Comparison of ENCODE assay signal across 20 cellular contexts in genomic region chr9:96051423-96051822, GRCh38.
DNase-seq lines count a peak whose midpoint lies in the region; ATAC-seq, FAIRE-seq and TF ChIP-seq lines count a peak whose summit lies in the region.
"Had no signal": no experiment of that assay in that cellular context is flagged by ENCODE, and none has a peak within 500 bp of the region (broad histone marks: within the 10 kb centered on the region; RNA-seq: fewer than 3 reads in every experiment).

No MANE protein-coding gene starts in this region.

- H3K4me3 ChIP-seq in A549 (no peak overlapping the region), smooth muscle cell (no peak overlapping the region)
- H3K4me3 ChIP-seq: HAP-1 had no signal

- H3K4me2 ChIP-seq in A549 (no peak overlapping the region), smooth muscle cell (no peak overlapping the region)

- no peak overlapping the region for H3K9ac ChIP-seq in smooth muscle cell (ENCODE audit: low read depth)

- DNase-seq in A549 (ENCODE audit: low read depth in 1 of 2, low spot score in 1 of 2) (no peak), NAMALWA (ENCODE audit: low spot score) (peak; percentile 23), posterior vena cava (ENCODE audit: low spot score) (peak; percentile 13), smooth muscle cell (lab: John Stamatoyannopoulos, UW; ENCODE audit: unreplicated experiment) (no peak), HT-29 (ENCODE audit: low spot score) (no peak)
- DNase-seq: 8988T; C1 segment of cervical spinal cord; Calu3; CD4-positive, alpha-beta memory T cell; COR-L47; DMS53; DMS79 treated with DMSO at 0.1 percent for 48 hours; GF-D8; GOT3; HFFc6 had no signal

- no peaks in the 10 kb centered on the region for H3K9me3 ChIP-seq in A549
- H3K9me3 ChIP-seq in smooth muscle cell (replicated peaks; ENCODE audit: low read depth): no peaks in the 10 kb centered on the region
- H3K9me3 ChIP-seq: HAP-1 had no signal

- FAIRE-seq in A549 (lab: Jason Lieb, UNC): no peak
- FAIRE-seq: GM12891, GM18507, H54 had no signal

- no peaks in the 10 kb centered on the region for H3F3A ChIP-seq in smooth muscle cell (ENCODE audit: low read depth)

- no peaks in the 10 kb centered on the region for H4K20me1 ChIP-seq in smooth muscle cell (ENCODE audit: low read depth)

- TF ChIP-seq POLR2A in A549 (IDR thresholded peaks at IDR 0.05; ENCODE audit: low read length): no peak

- H3K4me1 ChIP-seq in A549 (no peaks in the 10 kb centered on the region), smooth muscle cell (ENCODE audit: low read depth) (peaks cover 22% of the 10 kb centered on the region)
- H3K4me1 ChIP-seq: HAP-1 had no signal

- WGBS in A549 (ENCODE audit: missing lambda C conversion rate): 81% methylated on average over 7 of the region's 7 CpGs
- 83% methylated on average over 7 of the region's 7 CpGs for WGBS in smooth muscle cell (ENCODE audit: low lambda C conversion rate)

- H3K27me3 ChIP-seq in smooth muscle cell (ENCODE audit: low read depth): no peaks in the 10 kb centered on the region

- no peaks in the 10 kb centered on the region for H3K79me2 ChIP-seq in smooth muscle cell (ENCODE audit: low read depth)

- TF ChIP-seq EP300 in A549 (IDR thresholded peaks at IDR 0.05): no peak

- POLR2A ChIA-PET in A549 (lab: Yijun Ruan, JAX): no interaction called here

- H3K27ac ChIP-seq in A549 (no peak overlapping the region), smooth muscle cell (ENCODE audit: low read depth) (no peak overlapping the region)

- TF ChIP-seq RAD21 in A549 (conservative IDR thresholded peaks at IDR 0.05 in 1 of 2, IDR thresholded peaks at IDR 0.05 in 1 of 2): no peak

- ATAC-seq in A549 (no peak), HG03135 (IDR thresholded peaks at IDR 0.05; ENCODE audit: unreplicated experiment) (no peak)

- no peak overlapping the region for H2AFZ ChIP-seq in smooth muscle cell (ENCODE audit: low read depth)

- no peaks in the 10 kb centered on the region for H3K36me3 ChIP-seq in smooth muscle cell (ENCODE audit: low read depth)
- H3K36me3 ChIP-seq: HAP-1 had no signal

- intact Hi-C loops in posterior vena cava (cut with DNase I): no loop called here

- TF ChIP-seq CTCF in A549 (IDR thresholded peaks at IDR 0.05): no peak
- TF ChIP-seq CTCF in smooth muscle cell (IDR thresholded peaks at IDR 0.05; ENCODE audit: borderline replicate concordance, insufficient read depth, poor library complexity, severe bottlenecking): no peak

- CTCF ChIA-PET in A549 (lab: Yijun Ruan, JAX): interaction anchor here (0.5 to 2.3 kb wide), 3 partner anchors 11 to 500 kb away, joined by 3 to 6 read pairs (median 3); no protein-coding TSS in a partner anchor

TF ChIP-seq in A549, 52 proteins besides CTCF, POLR2A, EP300 and RAD21:
- TF ChIP-seq MAZ (IDR thresholded peaks at IDR 0.05; ENCODE audit: borderline replicate concordance, low read depth, low read length) (no peak), EHF (CRISPR knock-in tag; IDR thresholded peaks at IDR 0.05) (no peak), E2F6 (IDR thresholded peaks at IDR 0.05; ENCODE audit: borderline replicate concordance, low read depth) (no peak), ZFP36 (IDR thresholded peaks at IDR 0.05; ENCODE audit: borderline replicate concordance, partially characterized antibody) (no peak), HOXB5 (CRISPR knock-in tag; IDR thresholded peaks at IDR 0.05) (no peak), MAFK (IDR thresholded peaks at IDR 0.05; ENCODE audit: partially characterized antibody) (peak; percentile 86)

Comparison
In these comparisons a context has a peak if more than half of its experiments do, and no peak if none do; other contexts are left out.
1. DNase-seq: peak in NAMALWA (single experiment) and posterior vena cava (single experiment); none in A549 (0 of 2), smooth muscle cell (single experiment) and HT-29 (single experiment).